In genomic region chr1:54996869-54997710, GRCh38 we compare ENCODE assay signal across 11 cellular contexts. TPM values are rescaled to one million over a fixed set of nuclear protein-coding genes. Genes with fewer than 3 reads are reported as not detected.
DNase-seq lines count a peak whose midpoint lies in the region; ATAC-seq, FAIRE-seq and TF ChIP-seq lines count a peak whose summit lies in the region.
"Had no signal": no experiment of that assay in that cellular context is flagged by ENCODE, and none has a peak within 500 bp of the region (broad histone marks: within the 10 kb centered on the region; RNA-seq: fewer than 3 reads in every experiment).

No MANE protein-coding gene starts in this region.

- H3K4me1 ChIP-seq in Panc1 (ENCODE audit: control insufficient read depth, insufficient read depth, low read length) (no peaks in the 10 kb centered on the region), endothelial cell of umbilical vein (ENCODE audit: control insufficient read depth, extremely low read depth, insufficient read depth, low read length) (peaks cover 3% of the 10 kb centered on the region), neural progenitor cell (peaks cover 14% of the 10 kb centered on the region)

- no peak for FAIRE-seq in endothelial cell of umbilical vein (lab: Jason Lieb, UNC)

- H4K20me1 ChIP-seq in endothelial cell of umbilical vein (replicated peaks; ENCODE audit: control insufficient read depth, extremely low read depth, insufficient read depth, low read length): no peaks in the 10 kb centered on the region
- H4K20me1 ChIP-seq in neural progenitor cell (ENCODE audit: low read depth): peaks cover 2% of the 10 kb centered on the region

- peaks cover 32% of the 10 kb centered on the region for H3K4me1 Mint-ChIP-seq in neural progenitor cell

- no peak overlapping the region for H3K9ac ChIP-seq in endothelial cell of umbilical vein (replicated peaks; ENCODE audit: extremely low read depth, insufficient read depth, low read length)
- no peak overlapping the region for H3K9ac ChIP-seq in neural progenitor cell

- intact Hi-C loops in Panc1 (cut with micrococcal nuclease; ENCODE audit: unreplicated experiment): loop anchor here (1.0 kb wide), 2 partner anchors 47 to 52 kb away; no protein-coding TSS in a partner anchor
- intact Hi-C loops in endothelial cell of umbilical vein (cut with micrococcal nuclease): loop anchor here (1.0 to 2.0 kb wide), 4 partner anchors 25 to 324 kb away; no protein-coding TSS in a partner anchor

- H3K27me3 ChIP-seq in Panc1 (ENCODE audit: control insufficient read depth, insufficient read depth, low read length) (no peaks in the 10 kb centered on the region), endothelial cell of umbilical vein (ENCODE audit: control insufficient read depth in 2 of 2, insufficient read depth in 2 of 2, low read length in 2 of 2) (peaks cover 12 to 14% of the 10 kb centered on the region in 2 experiments), neural progenitor cell (peaks cover 69% of the 10 kb centered on the region)

- no peaks in the 10 kb centered on the region for H3K36me3 Mint-ChIP-seq in neural progenitor cell

- H3K4me2 ChIP-seq in endothelial cell of umbilical vein (ENCODE audit: insufficient read depth, low read length): no peak overlapping the region
- peak overlapping the region; percentile 82 for H3K4me2 ChIP-seq in neural progenitor cell

- CTCF ChIA-PET in Panc1 (lab: Charles Lee): interaction anchor here (0.8 to 2.8 kb wide), 5 partner anchors 19 to 52 kb away, joined by 3 to 19 read pairs (median 9); no protein-coding TSS in a partner anchor
- CTCF ChIA-PET in endothelial cell of umbilical vein (lab: Charles Lee): interaction anchor here (0.5 to 25.0 kb wide), 23 partner anchors 9 to 1814 kb away, joined by 3 to 918 read pairs (median 6); no protein-coding TSS in a partner anchor

- no TSS peak for BruUV-seq in Panc1 (replicated peaks; lab: Mats Ljungman, UMichigan)
- BruUV-seq in endothelial cell of umbilical vein (replicated peaks; lab: Mats Ljungman, UMichigan): no TSS peak

- H3K4me3 Mint-ChIP-seq in neural progenitor cell: peak overlapping the region; percentile 64

- DNase-seq in ELF-1 (ENCODE audit: low read depth, low spot score) (peak; percentile 53), Panc1 (ENCODE audit: low read depth, low spot score) (no peak), endothelial cell of umbilical vein (ENCODE audit: low read depth, low spot score) (peak; percentile 4), neural progenitor cell (ENCODE audit: low spot score) (peak; percentile 48), NCI-H1048 (lab: John Stamatoyannopoulos, UW) (no peak)
- no peak for DNase-seq in stimulated activated CD4-positive, alpha-beta T cell treated with anti-CD3 and anti-CD28 coated beads, Interleukin-4, amount 100 ng/mL, for 24 hours

- H3F3A ChIP-seq in neural progenitor cell (ENCODE audit: low read depth): peaks cover 9% of the 10 kb centered on the region

- ATAC-seq in Panc1 (peak; percentile 70), GM19035 (IDR thresholded peaks at IDR 0.05; ENCODE audit: unreplicated experiment) (no peak), GM19328 (IDR thresholded peaks at IDR 0.05; ENCODE audit: unreplicated experiment) (no peak)

- dilution Hi-C loops in endothelial cell of umbilical vein (cut with MboI; ENCODE audit: extremely low pct_ligation_motif_present, low sequenced_read_pairs): no loop called here

- no peak for TF ChIP-seq POLR2A in endothelial cell of umbilical vein (IDR thresholded peaks at IDR 0.05; ENCODE audit: low read depth, low read length)

- H3K9me3 Mint-ChIP-seq in neural progenitor cell: no peaks in the 10 kb centered on the region

- POLR2A ChIA-PET in Panc1 (lab: Charles Lee): interaction anchor here (0.7 kb wide), 1 partner anchor 152 kb away, joined by 6 read pairs; no protein-coding TSS in a partner anchor
- POLR2A ChIA-PET in endothelial cell of umbilical vein (lab: Charles Lee): no interaction called here

- no peaks in the 10 kb centered on the region for H3K9me3 ChIP-seq in Panc1 (ENCODE audit: control insufficient read depth, insufficient read depth, low read depth, low read length)
- no peaks in the 10 kb centered on the region for H3K9me3 ChIP-seq in endothelial cell of umbilical vein (replicated peaks; ENCODE audit: control insufficient read depth, insufficient read depth, low read length)
- no peaks in the 10 kb centered on the region for H3K9me3 ChIP-seq in neural progenitor cell (ENCODE audit: low read depth)

- no peak overlapping the region for H3K27ac ChIP-seq in Panc1 (ENCODE audit: low read length)
- H3K27ac ChIP-seq in endothelial cell of umbilical vein (ENCODE audit: insufficient read depth, low read depth, low read length): no peak overlapping the region
- H3K27ac ChIP-seq in neural progenitor cell: no peak overlapping the region
- H3K27ac ChIP-seq: HL-60, VCaP had no signal

- peaks cover 36% of the 10 kb centered on the region for H3K27me3 Mint-ChIP-seq in neural progenitor cell (ENCODE audit: insufficient read depth, low read depth)

- no peaks in the 10 kb centered on the region for H3K9me1 ChIP-seq in endothelial cell of umbilical vein (replicated peaks; ENCODE audit: control insufficient read depth, extremely low read depth, insufficient read depth, low read length)

- no peaks in the 10 kb centered on the region for H3K36me3 ChIP-seq in Panc1 (ENCODE audit: control insufficient read depth, insufficient read depth, low read length)
- no peaks in the 10 kb centered on the region for H3K36me3 ChIP-seq in endothelial cell of umbilical vein (ENCODE audit: control insufficient read depth in 2 of 2, extremely low read depth in 1 of 2, insufficient read depth in 2 of 2, low read length in 2 of 2)
- H3K36me3 ChIP-seq in neural progenitor cell: no peaks in the 10 kb centered on the region

- H3K79me2 ChIP-seq in endothelial cell of umbilical vein (ENCODE audit: control insufficient read depth, insufficient read depth, low read length): no peaks in the 10 kb centered on the region
- H3K79me2 ChIP-seq in neural progenitor cell (ENCODE audit: low read depth): no peaks in the 10 kb centered on the region

- H3K4me3 ChIP-seq in Panc1 (ENCODE audit: low read depth in 2 of 2, low read length in 2 of 2): no peak overlapping the region
- no peak overlapping the region for H3K4me3 ChIP-seq in endothelial cell of umbilical vein (replicated peaks in 1 of 3; ENCODE audit: insufficient read depth in 1 of 3, low read depth in 1 of 3, low read length in 3 of 3)
- peak overlapping the region; percentile 47 for H3K4me3 ChIP-seq in neural progenitor cell

- peak overlapping the region; percentile 68 for H3K27ac Mint-ChIP-seq in neural progenitor cell

- in situ Hi-C loops in Panc1 (cut with HindIII; ENCODE audit: low pct_unique_long_range_greater_than_20kb, low sequenced_read_pairs): no loop called here

- no peak for TF ChIP-seq CTCF in Panc1 (IDR thresholded peaks at IDR 0.05)
- no peak for TF ChIP-seq CTCF in endothelial cell of umbilical vein (IDR thresholded peaks at IDR 0.05; ENCODE audit: extremely low read depth in 1 of 2, insufficient read depth in 1 of 2, low read depth in 1 of 2, low read length in 2 of 2)
- TF ChIP-seq CTCF in neural progenitor cell (IDR thresholded peaks at IDR 0.05): no peak

- H2AFZ ChIP-seq in endothelial cell of umbilical vein (ENCODE audit: low read depth, low read length) (peak overlapping the region; percentile 53), neural progenitor cell (replicated peaks) (peak overlapping the region; percentile 66)

TF ChIP-seq in endothelial cell of umbilical vein, 7 proteins besides CTCF, POLR2A, EP300 and RAD21 (continues in another document):
- TF ChIP-seq POLR2AphosphoS5 (IDR thresholded peaks at IDR 0.05; ENCODE audit: insufficient read depth, low read depth, low read length): no peak
- no peak for TF ChIP-seq MYC (IDR thresholded peaks at IDR 0.05; ENCODE audit: low read depth, low read length)
- TF ChIP-seq FOS (IDR thresholded peaks at IDR 0.05; ENCODE audit: borderline replicate concordance, insufficient read depth, low read length): no peak

RNA-seq across cellular contexts. Expression of gene BSND, which starts 1.6 kb away (rescaled TPM):
- not detected for total RNA-seq in Panc1 (2021; ENCODE audit: unreplicated experiment)
- polyA plus RNA-seq in Panc1 (2012; ENCODE audit: insufficient read length): not detected
- not detected in 2 replicates for total RNA-seq in endothelial cell of umbilical vein
- not detected in 2 replicates for polyA plus RNA-seq in endothelial cell of umbilical vein
- polyA plus RNA-seq in endothelial cell of umbilical vein (2011; cell fraction: cytosol; rRNA removed): not detected in 2 replicates
- not detected in 2 replicates for polyA plus RNA-seq in endothelial cell of umbilical vein (2011; cell fraction: nucleus; rRNA removed)
- polyA plus RNA-seq in endothelial cell of umbilical vein (2012): not detected in 2 replicates
- not detected in 2 replicates for polyA minus RNA-seq in endothelial cell of umbilical vein
- not detected for polyA minus RNA-seq in endothelial cell of umbilical vein (2011; cell fraction: cytosol; rRNA and poly(A)+ RNA removed)
- polyA minus RNA-seq in endothelial cell of umbilical vein (2011; cell fraction: nucleus; rRNA and poly(A)+ RNA removed): not detected in 2 replicates
- not detected in 2 replicates for total RNA-seq in neural progenitor cell (ENCODE audit: low replicate concordance)
- total RNA-seq: mucosa of gallbladder had no signal

RNA-seq across cellular contexts. Expression of gene TMEM61, which starts 16.7 kb away (rescaled TPM):
- total RNA-seq in Panc1 (2021; ENCODE audit: unreplicated experiment) (not detected), endothelial cell of umbilical vein (not detected in 2 replicates), neural progenitor cell (ENCODE audit: low replicate concordance) (not detected in 2 replicates)
- 0.21 TPM for polyA plus RNA-seq in Panc1 (2012; ENCODE audit: insufficient read length)
- polyA plus RNA-seq in endothelial cell of umbilical vein: not detected in 2 replicates
- not detected in 2 replicates for polyA plus RNA-seq in endothelial cell of umbilical vein (2011; cell fraction: cytosol; rRNA removed)
- not detected in 2 replicates for polyA plus RNA-seq in endothelial cell of umbilical vein (2011; cell fraction: nucleus; rRNA removed)
- polyA plus RNA-seq in endothelial cell of umbilical vein (2012): not detected in 2 replicates
- polyA minus RNA-seq in endothelial cell of umbilical vein: not detected in 2 replicates
- polyA minus RNA-seq in endothelial cell of umbilical vein (2011; cell fraction: cytosol; rRNA and poly(A)+ RNA removed): not detected
- polyA minus RNA-seq in endothelial cell of umbilical vein (2011; cell fraction: nucleus; rRNA and poly(A)+ RNA removed): not detected in 2 replicates

RNA-seq across cellular contexts. Expression of gene PCSK9, which starts 42.3 kb away (rescaled TPM):
- total RNA-seq in Panc1 (2021; ENCODE audit: unreplicated experiment) (0.26 TPM), endothelial cell of umbilical vein (0.23 and 0.35 TPM in 2 replicates), neural progenitor cell (ENCODE audit: low replicate concordance) (4.5 and 13.7 TPM in 2 replicates)
- 0.08 TPM for polyA plus RNA-seq in Panc1 (2012; ENCODE audit: insufficient read length)
- 0.17 and 0.32 TPM in 2 replicates for polyA plus RNA-seq in endothelial cell of umbilical vein
- polyA plus RNA-seq in endothelial cell of umbilical vein (2011; cell fraction: cytosol; rRNA removed): 0.11 and 0.15 TPM in 2 replicates
- 0.08 and 0.10 TPM in 2 replicates for polyA plus RNA-seq in endothelial cell of umbilical vein (2011; cell fraction: nucleus; rRNA removed)
- polyA plus RNA-seq in endothelial cell of umbilical vein (2012): not detected in 2 replicates
- 0.27 and 0.87 TPM in 2 replicates for polyA minus RNA-seq in endothelial cell of umbilical vein
- polyA minus RNA-seq in endothelial cell of umbilical vein (2011; cell fraction: cytosol; rRNA and poly(A)+ RNA removed): 41.3 TPM
- polyA minus RNA-seq in endothelial cell of umbilical vein (2011; cell fraction: nucleus; rRNA and poly(A)+ RNA removed): 0.48 and 0.58 TPM in 2 replicates

Comparison
In these comparisons a context has a peak if more than half of its experiments do, and no peak if none do; other contexts are left out.
1. DNase-seq: peak in ELF-1 (single experiment), endothelial cell of umbilical vein (single experiment) and neural progenitor cell (single experiment); none in Panc1 (single experiment), stimulated activated CD4-positive, alpha-beta T cell treated with anti-CD3 and anti-CD28 coated beads, Interleukin-4, amount 100 ng/mL, for 24 hours (single experiment) and NCI-H1048 (single experiment).